Comparison of ENCODE assay signal across 18 cellular contexts in the genomic region with DNA sequence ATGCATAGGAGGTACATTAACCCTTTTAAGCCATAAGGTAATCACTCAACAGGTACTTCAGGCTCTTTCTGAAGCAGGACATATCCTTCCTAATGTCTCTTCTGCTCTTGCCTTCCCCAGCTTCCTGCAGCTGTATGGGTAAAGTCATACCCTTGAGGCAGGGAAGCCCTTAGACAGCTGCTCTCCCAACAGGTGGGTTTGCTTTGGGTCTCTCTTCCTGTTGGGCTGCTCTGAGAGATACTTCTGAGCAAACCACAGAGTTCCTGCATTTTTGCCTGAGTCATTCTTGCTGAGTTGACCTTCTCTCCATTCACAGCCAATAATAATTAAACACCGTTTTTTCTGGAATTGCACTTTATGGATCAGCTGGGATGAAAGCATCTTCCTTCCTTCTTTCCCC. TPM values are rescaled to one million over a fixed set of nuclear protein-coding genes. Genes with fewer than 3 reads are reported as not detected.
DNase-seq lines count a peak whose midpoint lies in the region; ATAC-seq lines count a peak whose summit lies in the region.
"Had no signal": no experiment of that assay in that cellular context is flagged by ENCODE, and none has a peak within 500 bp of the region (broad histone marks: within the 10 kb centered on the region; RNA-seq: fewer than 3 reads in every experiment).

No MANE protein-coding gene starts in this region.

- peak overlapping the region; percentile 90 for H3K27ac ChIP-seq in KOPT-K1 (ENCODE audit: low read depth, low read length, poor library complexity, severe bottlenecking)

- H3K27me3 Mint-ChIP-seq in activated T-cell treated with anti-CD3 and anti-CD28 coated beads, Interleukin-2, amount 50 U/mL, for 4 hours (ENCODE audit: low read depth), result no peaks in the 10 kb centered on the region
- H3K27me3 Mint-ChIP-seq in activated CD4-positive, alpha-beta memory T cell treated with anti-CD3 and anti-CD28 coated beads for 36 hours, result no peaks in the 10 kb centered on the region
- H3K27me3 Mint-ChIP-seq in naive thymus-derived CD8-positive, alpha-beta T cell, result no peaks in the 10 kb centered on the region

- intact Hi-C loops in activated CD4-positive, alpha-beta memory T cell treated with anti-CD3 and anti-CD28 coated beads for 36 hours (cut with micrococcal nuclease), result loop anchor here (5.0 kb wide), 1 partner anchor 728 kb away; the partner anchor contains the start of gene CD47

- H3K36me3 Mint-ChIP-seq in activated T-cell treated with anti-CD3 and anti-CD28 coated beads, Interleukin-2, amount 50 U/mL, for 4 hours (ENCODE audit: insufficient read depth), result no peaks in the 10 kb centered on the region
- H3K36me3 Mint-ChIP-seq in activated CD4-positive, alpha-beta memory T cell treated with anti-CD3 and anti-CD28 coated beads for 36 hours, result peaks cover 9% of the 10 kb centered on the region
- no peaks in the 10 kb centered on the region for H3K36me3 Mint-ChIP-seq in naive thymus-derived CD8-positive, alpha-beta T cell

- CTCF ChIA-PET in activated CD4-positive, alpha-beta memory T cell treated with anti-CD3 and anti-CD28 coated beads for 36 hours (lab: Charles Lee), result interaction anchor here (0.6 to 8.0 kb wide), 9 partner anchors 14 to 331 kb away, joined by 3 to 106 read pairs (median 4); no protein-coding TSS in a partner anchor

- peaks cover 40% of the 10 kb centered on the region for H3K4me1 Mint-ChIP-seq in activated T-cell treated with anti-CD3 and anti-CD28 coated beads, Interleukin-2, amount 50 U/mL, for 4 hours (ENCODE audit: low read depth)
- H3K4me1 Mint-ChIP-seq in activated CD4-positive, alpha-beta memory T cell treated with anti-CD3 and anti-CD28 coated beads for 36 hours (ENCODE audit: low read depth), result peaks cover 29% of the 10 kb centered on the region
- peaks cover 17 to 50% (median 36%) of the 10 kb centered on the region in 4 donors for H3K4me1 Mint-ChIP-seq in naive thymus-derived CD8-positive, alpha-beta T cell

- no peaks in the 10 kb centered on the region for H3K36me3 ChIP-seq in KOPT-K1 (ENCODE audit: insufficient read depth, low read length)

- POLR2A ChIA-PET in activated CD4-positive, alpha-beta memory T cell treated with anti-CD3 and anti-CD28 coated beads for 36 hours (lab: Charles Lee), result interaction anchor here (1.4 to 3.4 kb wide), 6 partner anchors 12 to 231 kb away, joined by 3 to 18 read pairs (median 4); partner anchors contain the start of genes CIP2A and DZIP3
- POLR2A ChIA-PET in naive thymus-derived CD8-positive, alpha-beta T cell (lab: Charles Lee), result interaction anchor here (1.6 to 1.8 kb wide), 2 partner anchors 14 to 231 kb away, joined by 5 read pairs; partner anchors contain the start of genes CIP2A and DZIP3

- no peaks in the 10 kb centered on the region for H3K9me3 Mint-ChIP-seq in activated T-cell treated with anti-CD3 and anti-CD28 coated beads, Interleukin-2, amount 50 U/mL, for 4 hours
- H3K9me3 Mint-ChIP-seq in activated CD4-positive, alpha-beta memory T cell treated with anti-CD3 and anti-CD28 coated beads for 36 hours, result no peaks in the 10 kb centered on the region
- peaks cover 0 to under 1% (median 0%) of the 10 kb centered on the region in 9 donors for H3K9me3 Mint-ChIP-seq in naive thymus-derived CD8-positive, alpha-beta T cell

- ATAC-seq in activated T-cell treated with anti-CD3 and anti-CD28 coated beads, Interleukin-2, amount 50 U/mL, for 4 hours, result no peak
- ATAC-seq in naive thymus-derived CD8-positive, alpha-beta T cell, result peak in 1 of 2 donors; percentile 30
- ATAC-seq in HG02798 (IDR thresholded peaks at IDR 0.05; ENCODE audit: poor library complexity, unreplicated experiment), result no peak
- ATAC-seq: PC-3 had no signal

- peak overlapping the region; percentile 96 for H3K27ac Mint-ChIP-seq in activated CD4-positive, alpha-beta memory T cell treated with anti-CD3 and anti-CD28 coated beads for 36 hours
- H3K27ac Mint-ChIP-seq in naive thymus-derived CD8-positive, alpha-beta T cell, result peak overlapping the region in 8 of 10 donors; percentile 31 to 97 (median 70)

- H3K4me3 Mint-ChIP-seq in activated T-cell treated with anti-CD3 and anti-CD28 coated beads, Interleukin-2, amount 50 U/mL, for 4 hours, result peak overlapping the region; percentile 79
- H3K4me3 Mint-ChIP-seq in activated CD4-positive, alpha-beta memory T cell treated with anti-CD3 and anti-CD28 coated beads for 36 hours, result peak overlapping the region; percentile 78
- peak overlapping the region in 8 of 10 donors; percentile 16 to 84 (median 36) for H3K4me3 Mint-ChIP-seq in naive thymus-derived CD8-positive, alpha-beta T cell

- no peak for DNase-seq in activated T-cell treated with anti-CD3 and anti-CD28 coated beads, Interleukin-2, amount 50 U/mL, for 4 hours
- DNase-seq in activated T-cell treated with anti-CD3 and anti-CD28 coated beads, Interleukin-2, amount 50 U/mL, for 48 hours, result no peak
- no peak for DNase-seq in activated CD4-positive, alpha-beta memory T cell treated with anti-CD3 and anti-CD28 coated beads for 36 hours
- no peak for DNase-seq in naive thymus-derived CD8-positive, alpha-beta T cell
- DNase-seq in NOMO-1 (lab: John Stamatoyannopoulos, UW; ENCODE audit: unreplicated experiment in 2 of 2) (no peak), DMS79 treated with DMSO at 0.1 percent for 48 hours (lab: John Stamatoyannopoulos, UW) (no peak)
- DNase-seq: central memory CD4-positive, alpha-beta T cell; COR-L47; effector CD8-positive, alpha-beta T cell; H7; NCI-H2081; NCI-H526; PC-3; retina had no signal

- H3K9me3 ChIP-seq in KOPT-K1 (ENCODE audit: insufficient read depth, low read length, poor library complexity, severe bottlenecking), result peaks cover 1% of the 10 kb centered on the region

RNA-seq across cellular contexts. Expression of gene TRAT1, which starts 2.0 kb away (rescaled TPM):
- total RNA-seq in activated T-cell treated with anti-CD3 and anti-CD28 coated beads, Interleukin-2, amount 50 U/mL, for 4 hours, result 10 to 100 TPM in 1 of 3 donors, 1 to 10 TPM in 2; 7.1 to 16.3 (median 9.3) TPM
- total RNA-seq in activated CD4-positive, alpha-beta memory T cell treated with anti-CD3 and anti-CD28 coated beads for 36 hours, result 10 to 100 TPM; 19.9 to 20.7 TPM
- 10 to 100 TPM; 35.5 to 39.8 TPM for total RNA-seq in naive thymus-derived CD8-positive, alpha-beta T cell
- 10 to 100 TPM; 55.3 to 81.7 (median 56.8) TPM for polyA plus RNA-seq in naive thymus-derived CD8-positive, alpha-beta T cell
- total RNA-seq: H7, mesenteric fat pad, PC-3 had no signal
- polyA plus RNA-seq: keratinocyte had no signal
